Comparison of ENCODE assay signal across 8 cellular contexts in genomic region chr1:150696590-150696989, GRCh38. TPM values are rescaled to one million over a fixed set of nuclear protein-coding genes. Genes with fewer than 3 reads are reported as not detected.
DNase-seq lines count a peak whose midpoint lies in the region; ATAC-seq and TF ChIP-seq lines count a peak whose summit lies in the region.

No MANE protein-coding gene starts in this region.

- no peak overlapping the region for H2BK15ac ChIP-seq in mesenchymal stem cell (ENCODE audit: low read depth, poor library complexity, severe bottlenecking)

- BruUV-seq in mammary epithelial cell (replicated peaks; lab: Mats Ljungman, UMichigan) = no TSS peak

- peaks cover 16% of the 10 kb centered on the region for H3K79me2 ChIP-seq in mammary epithelial cell (ENCODE audit: insufficient read depth, low read length)

- H3K36me3 ChIP-seq in KOPT-K1 (ENCODE audit: insufficient read depth, low read length) = peaks cover 32% of the 10 kb centered on the region
- H3K36me3 ChIP-seq in mammary epithelial cell (ENCODE audit: insufficient read depth, low read length) = peaks cover 12% of the 10 kb centered on the region
- H3K36me3 ChIP-seq in mesenchymal stem cell (ENCODE audit: control insufficient read depth in 1 of 2, insufficient read depth in 2 of 2, low read depth in 1 of 2, low read length in 2 of 2) = peaks cover 3 to 30% of the 10 kb centered on the region in 2 experiments

- H3K14ac ChIP-seq in mesenchymal stem cell (ENCODE audit: low read length in 2 of 2) = peak overlapping the region in 1 of 2 experiments; percentile 95

- H3K23ac ChIP-seq in mesenchymal stem cell (ENCODE audit: low read length in 2 of 2) = no peak overlapping the region

- no peak overlapping the region for H2BK12ac ChIP-seq in mesenchymal stem cell (ENCODE audit: low read length in 2 of 2)

- dilution Hi-C loops in mammary epithelial cell (cut with HindIII; ENCODE audit: low sequenced_read_pairs) = no loop called here

- no peak overlapping the region for H4K8ac ChIP-seq in mesenchymal stem cell (ENCODE audit: low read length)

- no peaks in the 10 kb centered on the region for H4K20me1 ChIP-seq in mammary epithelial cell (ENCODE audit: insufficient read depth, low read length)

- H3K27me3 ChIP-seq in mammary epithelial cell (ENCODE audit: insufficient read depth, low read length) (no peaks in the 10 kb centered on the region), mesenchymal stem cell (ENCODE audit: control insufficient read depth in 1 of 2, insufficient read depth in 1 of 2, low read length in 2 of 2) (no peaks in the 10 kb centered on the region)

- intact Hi-C loops in mammary epithelial cell (cut with micrococcal nuclease) (loop anchor here (2.0 to 5.0 kb wide), 4 partner anchors 69 to 231 kb away; partner anchors contain the start of genes ENSA, MCL1 and SETDB1), posterior vena cava (cut with DNase I) (no loop called here)

- H3K9me3 ChIP-seq in KOPT-K1 (ENCODE audit: insufficient read depth, low read length, poor library complexity, severe bottlenecking) (no peaks in the 10 kb centered on the region), mammary epithelial cell (replicated peaks; ENCODE audit: insufficient read depth, low read length) (no peaks in the 10 kb centered on the region), mesenchymal stem cell (ENCODE audit: control insufficient read depth, low read length) (no peaks in the 10 kb centered on the region)

- H3K4me2 ChIP-seq in mammary epithelial cell (ENCODE audit: insufficient read depth, low read depth, low read length) = peak overlapping the region; percentile 91
- H3K4me2 ChIP-seq in mesenchymal stem cell (ENCODE audit: low read length, poor library complexity, severe bottlenecking) = peak overlapping the region; percentile 57

- H2AFZ ChIP-seq in mammary epithelial cell (ENCODE audit: low read depth, low read length) = peak overlapping the region; percentile 53
- H2AFZ ChIP-seq in mesenchymal stem cell (ENCODE audit: low read depth, low read length) = no peak overlapping the region

- H2AK5ac ChIP-seq in mesenchymal stem cell (ENCODE audit: low read length, severe bottlenecking) = no peak overlapping the region

- CTCF ChIA-PET in mammary epithelial cell (lab: Charles Lee; ENCODE audit: low non-redundant PET) = interaction anchor here (0.6 to 0.8 kb wide), 2 partner anchors 84 to 136 kb away, joined by 3 read pairs; no protein-coding TSS in a partner anchor

- H3K4me3 ChIP-seq in mammary epithelial cell (replicated peaks in 1 of 3; ENCODE audit: insufficient read depth in 1 of 3, low read depth in 2 of 3, low read length in 3 of 3) (peak overlapping the region; percentile 59 to 90 (median 60)), mesenchymal stem cell (ENCODE audit: insufficient read depth in 1 of 2, low read depth in 1 of 2, low read length in 2 of 2) (peak overlapping the region; percentile 62 to 90)

- no peak for TF ChIP-seq CTCF in C4-2B (conservative IDR thresholded peaks at IDR 0.05)
- no peak for TF ChIP-seq CTCF in mammary epithelial cell (conservative IDR thresholded peaks at IDR 0.05 in 1 of 2, IDR thresholded peaks at IDR 0.05 in 1 of 2; ENCODE audit: extremely low read depth in 1 of 2, insufficient read depth in 1 of 2, low read depth in 1 of 2, low read length in 2 of 2)

- no peak for ATAC-seq in HG02852 (IDR thresholded peaks at IDR 0.05; ENCODE audit: unreplicated experiment)
- no peak for ATAC-seq in GM18517 (IDR thresholded peaks at IDR 0.05; ENCODE audit: unreplicated experiment)

- H3K9ac ChIP-seq in mammary epithelial cell (ENCODE audit: insufficient read depth, low read length) (peak overlapping the region; percentile 79), mesenchymal stem cell (ENCODE audit: low read length) (peak overlapping the region; percentile 95)

- in situ Hi-C loops in mammary epithelial cell (cut with MboI; ENCODE audit: low sequenced_read_pairs in 2 of 2) = no loop called here

- no peak overlapping the region for H4K91ac ChIP-seq in mesenchymal stem cell (ENCODE audit: low read length)

- peak overlapping the region; percentile 53 for H2BK5ac ChIP-seq in mesenchymal stem cell (ENCODE audit: low read depth, low read length, poor library complexity, severe bottlenecking)

- H3K4ac ChIP-seq in mesenchymal stem cell (ENCODE audit: low read depth in 1 of 2, low read length in 2 of 2) = no peak overlapping the region

- H3K79me1 ChIP-seq in mesenchymal stem cell (replicated peaks; ENCODE audit: low read length, poor library complexity, severe bottlenecking) = peaks cover 5% of the 10 kb centered on the region

- H3K4me1 ChIP-seq in mammary epithelial cell (ENCODE audit: insufficient read depth, low read length) (peaks cover 8% of the 10 kb centered on the region), mesenchymal stem cell (ENCODE audit: control insufficient read depth, insufficient read depth, low read depth, low read length) (no peaks in the 10 kb centered on the region)

- 0% methylated on average over 4 of the region's 6 CpGs for WGBS in mammary epithelial cell (ENCODE audit: low coverage, missing lambda C conversion rate)
- WGBS in mesenchymal stem cell = 0% methylated on average over 1 of the region's 6 CpGs

- no peak for DNase-seq in mammary epithelial cell
- no peak for DNase-seq in mesenchymal stem cell
- DNase-seq in activated CD8-positive, alpha-beta memory T cell treated with anti-CD3 and anti-CD28 coated beads, Interleukin-2, amount 50 U/mL, for 48 hours = no peak
- DNase-seq in posterior vena cava (ENCODE audit: low spot score) = no peak

- peak overlapping the region in 1 of 2 experiments; percentile 73 for H3K18ac ChIP-seq in mesenchymal stem cell (ENCODE audit: low read depth in 1 of 2, low read length in 2 of 2)

- H3K27ac ChIP-seq in C4-2B (peak overlapping the region; percentile 33), KOPT-K1 (ENCODE audit: low read depth, low read length, poor library complexity, severe bottlenecking) (peak overlapping the region; percentile 52), mammary epithelial cell (ENCODE audit: insufficient read depth, low read depth, low read length) (peak overlapping the region; percentile 65), mesenchymal stem cell (ENCODE audit: low read length, poor library complexity, severe bottlenecking) (peak overlapping the region; percentile 55)

- H2BK120ac ChIP-seq in mesenchymal stem cell (ENCODE audit: low read depth, low read length) = no peak overlapping the region

RNA-seq across cellular contexts. Expression of gene GOLPH3L, which starts 0.4 kb away (rescaled TPM):
- total RNA-seq in mammary epithelial cell (10 to 100 TPM; 11.7 to 22.4 TPM), posterior vena cava (10 to 100 TPM; 19.0 to 20.1 TPM)
- 12.5 TPM for polyA plus RNA-seq in mammary epithelial cell
- 6.2 TPM for polyA minus RNA-seq in mammary epithelial cell
- 14.9 TPM for polyA plus RNA-seq in mesenchymal stem cell (2013, experiment 1 of 2)
- 15.8 TPM for polyA plus RNA-seq in mesenchymal stem cell (2013, experiment 2 of 2)

RNA-seq across cellular contexts. Expression of gene HORMAD1, which starts 24.1 kb away (rescaled TPM):
- total RNA-seq in mammary epithelial cell (not detected), posterior vena cava (under 1 TPM; 0.33 to 0.65 TPM)
- not detected for polyA plus RNA-seq in mammary epithelial cell
- polyA minus RNA-seq in mammary epithelial cell = not detected
- polyA plus RNA-seq in mesenchymal stem cell (2013, experiment 1 of 2) = not detected
- polyA plus RNA-seq in mesenchymal stem cell (2013, experiment 2 of 2) = not detected
